ENCODE assay signal across 8 cellular contexts in the genomic region with DNA sequence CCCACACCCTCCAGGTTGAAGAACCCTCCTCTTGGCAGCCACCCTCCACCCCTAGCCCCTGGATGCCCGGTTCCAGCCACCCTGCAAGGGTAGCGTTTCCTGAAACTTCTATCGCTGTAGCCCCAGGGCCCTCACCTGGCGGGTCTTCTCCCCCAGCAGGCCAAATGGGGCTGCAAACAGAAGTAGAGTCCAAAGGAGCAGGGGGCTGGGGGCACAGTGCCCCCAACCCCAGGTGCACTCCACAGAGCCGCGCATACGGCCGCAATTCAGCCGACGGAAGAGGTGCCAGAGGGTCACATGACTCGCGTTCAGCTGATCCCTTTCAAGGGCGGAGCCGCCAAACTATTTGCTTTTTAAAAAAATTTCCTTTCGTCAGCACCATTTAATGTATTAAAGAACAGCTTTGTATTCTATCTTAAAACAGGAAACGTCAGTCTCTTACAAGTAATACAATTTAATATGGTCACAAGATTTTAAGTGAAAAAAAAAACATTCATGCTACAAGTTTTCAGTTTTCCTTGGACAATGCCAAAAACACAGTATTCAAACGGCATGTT.
DNase-seq lines count a peak whose midpoint lies in the region; ATAC-seq, FAIRE-seq and TF ChIP-seq lines count a peak whose summit lies in the region.

A gene with protein sequence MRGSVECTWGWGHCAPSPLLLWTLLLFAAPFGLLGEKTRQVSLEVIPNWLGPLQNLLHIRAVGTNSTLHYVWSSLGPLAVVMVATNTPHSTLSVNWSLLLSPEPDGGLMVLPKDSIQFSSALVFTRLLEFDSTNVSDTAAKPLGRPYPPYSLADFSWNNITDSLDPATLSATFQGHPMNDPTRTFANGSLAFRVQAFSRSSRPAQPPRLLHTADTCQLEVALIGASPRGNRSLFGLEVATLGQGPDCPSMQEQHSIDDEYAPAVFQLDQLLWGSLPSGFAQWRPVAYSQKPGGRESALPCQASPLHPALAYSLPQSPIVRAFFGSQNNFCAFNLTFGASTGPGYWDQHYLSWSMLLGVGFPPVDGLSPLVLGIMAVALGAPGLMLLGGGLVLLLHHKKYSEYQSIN (minus strand): TSS at position 289 of the 557 bp plus-strand sequence. CDS start 34 bp downstream, at position 255.

- H3K4me3 Mint-ChIP-seq in memory B cell = peak within 1 kb of the TSS; percentile 85

- FAIRE-seq in endometrium (lab: Jason Lieb, UNC) = peak; percentile 66

- no peaks in the 10 kb centered on the region for H3K9me3 Mint-ChIP-seq in memory B cell

- no peaks in the 10 kb centered on the region for H3K27me3 Mint-ChIP-seq in memory B cell

- peak within 1 kb of the TSS; percentile 72 for H3K27ac ChIP-seq in C4-2B

- DNase-seq in HCEC 1CT (peak; percentile 70), NCI-H748 (lab: John Stamatoyannopoulos, UW; ENCODE audit: unreplicated experiment) (peak; percentile 51), memory B cell (ENCODE audit: low spot score in 2 of 2) (no peak)
- DNase-seq in activated CD8-positive, alpha-beta memory T cell treated with anti-CD3 and anti-CD28 coated beads, Interleukin-2, amount 50 U/mL, for 4 hours = peak; percentile 46
- DNase-seq in stimulated activated CD8-positive, alpha-beta memory T cell treated with anti-CD3 and anti-CD28 coated beads, Interleukin-12 subunit alpha, Interleukin-12 subunit beta, amount 100 ng/mL, for 4 hours (ENCODE audit: low read depth) = peak; percentile 21

- no peak for TF ChIP-seq CTCF in C4-2B (conservative IDR thresholded peaks at IDR 0.05)

- peaks cover 13% of the 10 kb centered on the region for H3K4me1 Mint-ChIP-seq in memory B cell

- no peak within 1 kb of the TSS for H3K27ac Mint-ChIP-seq in memory B cell

- peak; percentile 85 for ATAC-seq in memory B cell (ENCODE audit: low read depth)
- no peak for ATAC-seq in HG03571 (IDR thresholded peaks at IDR 0.05; ENCODE audit: unreplicated experiment)

- no peaks in the 10 kb centered on the region for H3K36me3 Mint-ChIP-seq in memory B cell

Comparison
In these comparisons a context has a peak if more than half of its experiments do, and no peak if none do; other contexts are left out.
1. DNase-seq: peak in HCEC 1CT (single experiment), NCI-H748 (single experiment), activated CD8-positive, alpha-beta memory T cell treated with anti-CD3 and anti-CD28 coated beads, Interleukin-2, amount 50 U/mL, for 4 hours (single experiment) and stimulated activated CD8-positive, alpha-beta memory T cell treated with anti-CD3 and anti-CD28 coated beads, Interleukin-12 subunit alpha, Interleukin-12 subunit beta, amount 100 ng/mL, for 4 hours (single experiment); none in memory B cell (0 of 2).